11 cellular contexts compared by ENCODE assay signal in the genomic region with DNA sequence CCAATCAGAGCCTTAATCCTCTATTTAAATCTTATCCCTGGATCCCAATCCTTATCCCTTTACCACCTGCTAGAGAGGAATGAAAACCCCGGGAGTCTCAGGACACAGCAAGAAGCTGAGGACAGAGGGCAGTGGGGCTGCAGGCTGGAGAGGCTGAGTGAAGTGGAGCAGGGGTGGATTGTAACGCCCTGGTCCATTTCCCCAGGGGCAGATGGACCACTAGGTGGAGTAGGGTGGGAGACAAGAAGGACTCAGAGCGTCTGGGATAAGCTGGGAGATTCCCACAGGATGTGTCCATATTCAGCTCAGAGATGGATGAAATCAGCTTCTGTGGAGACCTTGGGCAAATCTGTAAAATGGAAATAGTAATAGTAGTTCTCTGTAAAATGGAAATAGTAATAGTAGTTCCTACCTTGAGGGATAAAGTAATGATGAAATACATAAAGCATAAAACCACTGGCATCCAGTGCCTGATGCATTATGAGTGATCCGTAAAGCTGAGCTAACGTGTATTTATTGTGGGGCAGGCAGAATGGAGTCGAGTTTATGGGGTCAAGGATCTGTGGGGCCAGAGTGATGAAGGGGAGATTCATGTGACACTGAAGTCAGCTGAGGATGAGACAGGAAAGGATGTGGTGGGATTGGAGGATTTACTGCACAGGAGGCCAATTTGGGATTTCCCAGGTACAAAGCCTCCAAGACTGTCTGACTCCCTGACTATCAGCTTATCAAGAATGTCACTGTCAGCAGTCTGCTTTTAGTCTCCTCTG. TPM values are rescaled to one million over a fixed set of nuclear protein-coding genes. Genes with fewer than 3 reads are reported as not detected.
DNase-seq lines count a peak whose midpoint lies in the region; ATAC-seq and TF ChIP-seq lines count a peak whose summit lies in the region.
"Had no signal": no experiment of that assay in that cellular context is flagged by ENCODE, and none has a peak within 500 bp of the region (broad histone marks: within the 10 kb centered on the region; RNA-seq: fewer than 3 reads in every experiment).

No MANE protein-coding gene starts in this region.

- peaks cover 0 to 71% (median 31%) of the 10 kb centered on the region in 12 donors for H3K4me1 ChIP-seq in heart left ventricle
- H3K4me1 ChIP-seq in mesenchymal stem cell (ENCODE audit: control insufficient read depth, insufficient read depth, low read depth, low read length) = peaks cover 28% of the 10 kb centered on the region

- H4K91ac ChIP-seq in mesenchymal stem cell (ENCODE audit: low read length) = peak overlapping the region; percentile 57

- H3K27me3 ChIP-seq in heart left ventricle (no peaks in the 10 kb centered on the region), mesenchymal stem cell (ENCODE audit: control insufficient read depth in 1 of 2, insufficient read depth in 1 of 2, low read length in 2 of 2) (no peaks in the 10 kb centered on the region)

- H3K36me3 Mint-ChIP-seq in chondrocyte (ENCODE audit: low read depth) (no peaks in the 10 kb centered on the region), type B pancreatic cell (no peaks in the 10 kb centered on the region)

- ATAC-seq in heart left ventricle = no peak
- ATAC-seq in GM18909 (IDR thresholded peaks at IDR 0.05; ENCODE audit: poor library complexity, unreplicated experiment) = no peak
- no peak for ATAC-seq in sciatic nerve

- H3K27me3 Mint-ChIP-seq in chondrocyte (ENCODE audit: low read depth) = no peaks in the 10 kb centered on the region
- H3K27me3 Mint-ChIP-seq in type B pancreatic cell = peaks cover 58% of the 10 kb centered on the region

- peak overlapping the region; percentile 68 to 94 for H3K18ac ChIP-seq in mesenchymal stem cell (ENCODE audit: low read depth in 1 of 2, low read length in 2 of 2)

- peak overlapping the region; percentile 76 for H3K27ac Mint-ChIP-seq in chondrocyte (ENCODE audit: unreplicated experiment)
- no peak overlapping the region for H3K27ac Mint-ChIP-seq in type B pancreatic cell
- H3K27ac Mint-ChIP-seq: progenitor cell of endocrine pancreas had no signal

- H4K8ac ChIP-seq in mesenchymal stem cell (ENCODE audit: low read length) = peak overlapping the region; percentile 59

- DNase-seq in heart left ventricle (peak in 1 of 5 donors; percentile 16), cardiac septum (ENCODE audit: low spot score) (no peak), chondrocyte (ENCODE audit: low spot score) (no peak), mesenchymal stem cell (peak; percentile 33), type B pancreatic cell (ENCODE audit: extremely low spot score, unreplicated experiment) (peak; percentile 53), sciatic nerve (ENCODE audit: low spot score) (no peak)
- DNase-seq in activated CD4-positive, alpha-beta T cell treated with anti-CD3 and anti-CD28 coated beads for 48 hours = no peak
- DNase-seq: activated CD8-positive, alpha-beta memory T cell treated with anti-CD3 and anti-CD28 coated beads, Interleukin-2, amount 50 U/mL, for 48 hours had no signal

- H2BK120ac ChIP-seq in mesenchymal stem cell (ENCODE audit: low read depth, low read length) = peak overlapping the region; percentile 40

- H2AFZ ChIP-seq in mesenchymal stem cell (ENCODE audit: low read depth, low read length) = no peak overlapping the region

- no peak overlapping the region for H2BK15ac ChIP-seq in mesenchymal stem cell (ENCODE audit: low read depth, poor library complexity, severe bottlenecking)

- TF ChIP-seq POLR2A in heart left ventricle (IDR thresholded peaks at IDR 0.05) = no peak

- intact Hi-C loops in heart left ventricle (cut with DNase I) (loop anchor here in 2 of 10 donors (2.0 kb wide), 1 partner anchor 21 kb away; no protein-coding TSS in a partner anchor), cardiac septum (cut with DNase I) (no loop called here), sciatic nerve (cut with DNase I) (no loop called here)

- H3K9me3 ChIP-seq in heart left ventricle (no peaks in the 10 kb centered on the region), mesenchymal stem cell (ENCODE audit: control insufficient read depth, low read length) (no peaks in the 10 kb centered on the region)

- H3K4me3 Mint-ChIP-seq in chondrocyte (ENCODE audit: unreplicated experiment) (no peak overlapping the region), type B pancreatic cell (no peak overlapping the region)

- peak in 1 of 12 donors; percentile 15 for TF ChIP-seq CTCF in heart left ventricle (IDR thresholded peaks at IDR 0.05)
- TF ChIP-seq CTCF in chondrocyte (IDR thresholded peaks at IDR 0.05) = no peak
- no peak for TF ChIP-seq CTCF in type B pancreatic cell (conservative IDR thresholded peaks at IDR 0.05)

- peak overlapping the region; percentile 14 to 89 for H2BK12ac ChIP-seq in mesenchymal stem cell (ENCODE audit: low read length in 2 of 2)

- peak overlapping the region; percentile 66 to 84 for H3K4ac ChIP-seq in mesenchymal stem cell (ENCODE audit: low read depth in 1 of 2, low read length in 2 of 2)

- H3K27ac ChIP-seq in heart left ventricle = peak overlapping the region; percentile 74 to 93 (median 85)
- H3K27ac ChIP-seq in mesenchymal stem cell (ENCODE audit: low read length, poor library complexity, severe bottlenecking) = peak overlapping the region; percentile 87

- peaks cover 35% of the 10 kb centered on the region for H3K4me1 Mint-ChIP-seq in chondrocyte (ENCODE audit: low read depth)
- H3K4me1 Mint-ChIP-seq in type B pancreatic cell (ENCODE audit: unreplicated experiment) = peaks cover 13% of the 10 kb centered on the region

- 46 to 56% (median 52%) methylated on average over 6 of the region's 6 CpGs for WGBS in heart left ventricle, 4 donors
- WGBS in mesenchymal stem cell = 69% methylated on average over 6 of the region's 6 CpGs

- H2BK5ac ChIP-seq in mesenchymal stem cell (ENCODE audit: low read depth, low read length, poor library complexity, severe bottlenecking) = no peak overlapping the region

- H3K4me3 ChIP-seq in heart left ventricle = no peak overlapping the region
- H3K4me3 ChIP-seq in mesenchymal stem cell (ENCODE audit: insufficient read depth in 1 of 2, low read depth in 1 of 2, low read length in 2 of 2) = peak overlapping the region in 1 of 2 experiments; percentile 18

- peaks cover 0 to 10% (median 0%) of the 10 kb centered on the region in 9 donors for H3K36me3 ChIP-seq in heart left ventricle
- no peaks in the 10 kb centered on the region for H3K36me3 ChIP-seq in mesenchymal stem cell (ENCODE audit: control insufficient read depth in 1 of 2, insufficient read depth in 2 of 2, low read depth in 1 of 2, low read length in 2 of 2)

- no peak overlapping the region for H3K4me2 ChIP-seq in mesenchymal stem cell (ENCODE audit: low read length, poor library complexity, severe bottlenecking)

- no peak overlapping the region for H3K14ac ChIP-seq in mesenchymal stem cell (ENCODE audit: low read length in 2 of 2)

- peak overlapping the region; percentile 35 for H2AK5ac ChIP-seq in mesenchymal stem cell (ENCODE audit: low read length, severe bottlenecking)

- H3K9me3 Mint-ChIP-seq in chondrocyte (ENCODE audit: low read depth) (no peaks in the 10 kb centered on the region), type B pancreatic cell (no peaks in the 10 kb centered on the region)

- peak overlapping the region in 1 of 2 experiments; percentile 11 for H3K23ac ChIP-seq in mesenchymal stem cell (ENCODE audit: low read length in 2 of 2)

- no peaks in the 10 kb centered on the region for H3K79me1 ChIP-seq in mesenchymal stem cell (replicated peaks; ENCODE audit: low read length, poor library complexity, severe bottlenecking)

- peak overlapping the region; percentile 78 for H3K9ac ChIP-seq in mesenchymal stem cell (ENCODE audit: low read length)

RNA-seq across cellular contexts. Expression of gene ROBO4, which starts 1.9 kb away (rescaled TPM):
- total RNA-seq in heart left ventricle = 10 to 100 TPM; 16.3 to 63.5 (median 27.1) TPM
- polyA plus RNA-seq in heart left ventricle = 10 to 100 TPM; 17.7 to 21.8 TPM
- total RNA-seq in cardiac septum = 15.9 TPM
- total RNA-seq in chondrocyte = not detected in 3 replicates
- 0.17 TPM for polyA plus RNA-seq in mesenchymal stem cell (2013, experiment 1 of 2)
- polyA plus RNA-seq in mesenchymal stem cell (2013, experiment 2 of 2) = 0.22 TPM
- not detected in 2 replicates for total RNA-seq in type B pancreatic cell (ENCODE audit: low replicate concordance)
- total RNA-seq in sciatic nerve = 34.4 TPM
- total RNA-seq: G401, progenitor cell of endocrine pancreas had no signal

RNA-seq across cellular contexts. Expression of gene HEPN1, which starts 19.5 kb away (rescaled TPM):
- total RNA-seq in heart left ventricle (not detected), cardiac septum (not detected), chondrocyte (not detected in 3 replicates), type B pancreatic cell (ENCODE audit: low replicate concordance) (not detected in 2 replicates), sciatic nerve (not detected)
- not detected for polyA plus RNA-seq in heart left ventricle
- not detected for polyA plus RNA-seq in mesenchymal stem cell (2013, experiment 1 of 2)
- polyA plus RNA-seq in mesenchymal stem cell (2013, experiment 2 of 2) = not detected
- total RNA-seq: G401, progenitor cell of endocrine pancreas had no signal

RNA-seq across cellular contexts. Expression of gene ROBO3, which starts 34.3 kb away (rescaled TPM):
- total RNA-seq in heart left ventricle = 10 to 100 TPM in 1 of 9 donors, 1 to 10 TPM in 8; 2.5 to 18.6 (median 3.2) TPM
- polyA plus RNA-seq in heart left ventricle = 1 to 10 TPM; 2.8 to 8.1 TPM
- 5.1 TPM for total RNA-seq in cardiac septum
- total RNA-seq in chondrocyte = 4.9 to 12.0 TPM (median 10.9 TPM) in 3 replicates
- polyA plus RNA-seq in mesenchymal stem cell (2013, experiment 1 of 2) = 14.9 TPM
- 14.9 TPM for polyA plus RNA-seq in mesenchymal stem cell (2013, experiment 2 of 2)
- total RNA-seq in type B pancreatic cell (ENCODE audit: low replicate concordance) = 5.5 and 27.4 TPM in 2 replicates
- 36.6 TPM for total RNA-seq in sciatic nerve

RNA-seq across cellular contexts. Expression of gene HEPACAM, which starts 36.3 kb away (rescaled TPM):
- total RNA-seq in heart left ventricle = 1 to 10 TPM in 2 of 9 donors, under 1 TPM in 4, not detected in 3; 0.07 to 2.6 (median 0.26) TPM
- under 1 TPM in 1 of 2 donors, not detected in 1; 0.58 TPM for polyA plus RNA-seq in heart left ventricle
- 0.11 TPM for total RNA-seq in cardiac septum
- total RNA-seq in chondrocyte = not detected in 3 replicates
- not detected for polyA plus RNA-seq in mesenchymal stem cell (2013, experiment 1 of 2)
- polyA plus RNA-seq in mesenchymal stem cell (2013, experiment 2 of 2) = not detected
- total RNA-seq in type B pancreatic cell (ENCODE audit: low replicate concordance) = 0.43 TPM in 1 of 2 replicates, not detected in the other
- total RNA-seq in sciatic nerve = 16.5 TPM
- total RNA-seq: G401 had no signal

RNA-seq across cellular contexts. Expression of gene CCDC15, which starts 54.4 kb away (rescaled TPM):
- total RNA-seq in heart left ventricle = 1 to 10 TPM in 2 of 9 donors, under 1 TPM in 7; 0.12 to 1.8 (median 0.19) TPM
- polyA plus RNA-seq in heart left ventricle = under 1 TPM; 0.08 to 0.27 TPM
- total RNA-seq in cardiac septum = 0.24 TPM
- 0.90 to 3.6 TPM (median 1.2 TPM) in 3 replicates for total RNA-seq in chondrocyte
- polyA plus RNA-seq in mesenchymal stem cell (2013, experiment 1 of 2) = 0.66 TPM
- polyA plus RNA-seq in mesenchymal stem cell (2013, experiment 2 of 2) = 0.60 TPM
- 1.5 and 3.2 TPM in 2 replicates for total RNA-seq in type B pancreatic cell (ENCODE audit: low replicate concordance)
- total RNA-seq in sciatic nerve = 2.8 TPM

Comparison
In these comparisons a context has a peak if more than half of its experiments do, and no peak if none do; other contexts are left out.
1. DNase-seq: peak in mesenchymal stem cell (single experiment) and type B pancreatic cell (single experiment); none in cardiac septum (single experiment), chondrocyte (single experiment), activated CD4-positive, alpha-beta T cell treated with anti-CD3 and anti-CD28 coated beads for 48 hours (single experiment) and sciatic nerve (single experiment).
2. RNA of gene ROBO4, which starts 1.9 kb away (total RNA-seq): 34.4 TPM in sciatic nerve (single experiment), 16.3 to 63.5 TPM in heart left ventricle and 15.9 TPM in cardiac septum (single experiment); not detected in chondrocyte and not detected in type B pancreatic cell; every median in the first group is over 10 times any median in the second.